18 cellular contexts compared by ENCODE assay signal in genomic region chr11:76424891-76425290, GRCh38. TPM values are rescaled to one million over a fixed set of nuclear protein-coding genes. Genes with fewer than 3 reads are reported as not detected.
DNase-seq lines count a peak whose midpoint lies in the region; ATAC-seq and TF ChIP-seq lines count a peak whose summit lies in the region.
"Had no signal": no experiment of that assay in that cellular context is flagged by ENCODE, and none has a peak within 500 bp of the region (broad histone marks: within the 10 kb centered on the region; RNA-seq: fewer than 3 reads in every experiment).

No MANE protein-coding gene starts in this region.

- no peak overlapping the region for H3K27ac ChIP-seq in CD4-positive, CD25-positive, alpha-beta regulatory T cell (ENCODE audit: insufficient read depth, low read length, poor library complexity, severe bottlenecking)

- no peak overlapping the region for H3K4me3 ChIP-seq in CD4-positive, CD25-positive, alpha-beta regulatory T cell (ENCODE audit: low read depth, low read length)
- H3K4me3 ChIP-seq in GM12865 (ENCODE audit: low read depth, low read length), result no peak overlapping the region

- TF ChIP-seq CTCF in GM12865 (IDR thresholded peaks at IDR 0.05; ENCODE audit: insufficient read depth, low read depth, low read length, missing control alignments), result no peak

- H3K4me3 Mint-ChIP-seq in CD4-positive, CD25-positive, alpha-beta regulatory T cell, result no peak overlapping the region
- no peak overlapping the region for H3K4me3 Mint-ChIP-seq in T-helper 17 cell
- H3K4me3 Mint-ChIP-seq: B cell; CD4-positive, alpha-beta T cell had no signal

- H3K4me1 ChIP-seq in CD4-positive, CD25-positive, alpha-beta regulatory T cell (ENCODE audit: control insufficient read depth, insufficient read depth, low read length, poor library complexity, severe bottlenecking), result peaks cover 7% of the 10 kb centered on the region

- H3K36me3 ChIP-seq in CD4-positive, CD25-positive, alpha-beta regulatory T cell (ENCODE audit: control insufficient read depth, insufficient read depth, low read length), result no peaks in the 10 kb centered on the region

- H3K36me3 Mint-ChIP-seq in CD4-positive, CD25-positive, alpha-beta regulatory T cell, result no peaks in the 10 kb centered on the region
- peaks cover 5% of the 10 kb centered on the region for H3K36me3 Mint-ChIP-seq in T-helper 17 cell (ENCODE audit: low read depth)

- no peak for DNase-seq in CD4-positive, CD25-positive, alpha-beta regulatory T cell
- DNase-seq in GM12865 (ENCODE audit: low read depth), result peak; percentile 24
- DNase-seq in T-helper 17 cell, result no peak
- DNase-seq in stimulated activated CD4-positive, alpha-beta T cell treated with anti-CD3 and anti-CD28 coated beads, Interleukin-4, amount 100 ng/mL, for 24 hours, result no peak
- no peak for DNase-seq in LoVo (ENCODE audit: low spot score)
- no peak for DNase-seq in NCI-H82 treated with DMSO at 0.1 percent for 48 hours (lab: John Stamatoyannopoulos, UW; ENCODE audit: unreplicated experiment)
- DNase-seq: CD4-positive, alpha-beta T cell; EL; GOT3; NCI-H1105 treated with DMSO at 0.1 percent for 48 hours; NCI-H187; NCI-H345; NCI-H526; OCI-M1; RPMI8226; SIG-M5 had no signal

- peaks cover 5 to 10% (median 8%) of the 10 kb centered on the region in 4 donors for H3K4me1 Mint-ChIP-seq in CD4-positive, CD25-positive, alpha-beta regulatory T cell
- H3K4me1 Mint-ChIP-seq in T-helper 17 cell, result peaks cover 9% of the 10 kb centered on the region

- no peaks in the 10 kb centered on the region for H3K27me3 Mint-ChIP-seq in CD4-positive, CD25-positive, alpha-beta regulatory T cell
- peaks cover 22% of the 10 kb centered on the region for H3K27me3 Mint-ChIP-seq in T-helper 17 cell

- no peaks in the 10 kb centered on the region for H3K9me3 Mint-ChIP-seq in CD4-positive, CD25-positive, alpha-beta regulatory T cell
- H3K9me3 Mint-ChIP-seq: CD4-positive, alpha-beta T cell had no signal

- H3K27me3 ChIP-seq in CD4-positive, CD25-positive, alpha-beta regulatory T cell (ENCODE audit: control insufficient read depth, insufficient read depth, low read length), result no peaks in the 10 kb centered on the region

- no peak for ATAC-seq in CD4-positive, CD25-positive, alpha-beta regulatory T cell (ENCODE audit: low read depth in 2 of 2)
- ATAC-seq in HG02798 (IDR thresholded peaks at IDR 0.05; ENCODE audit: poor library complexity, unreplicated experiment) (peak; percentile 54), T-helper 17 cell (no peak)

- peak overlapping the region in 2 of 3 donors; percentile 3 to 9 for H3K27ac Mint-ChIP-seq in CD4-positive, CD25-positive, alpha-beta regulatory T cell
- H3K27ac Mint-ChIP-seq in T-helper 17 cell, result peak overlapping the region; percentile 51
- H3K27ac Mint-ChIP-seq: B cell; CD4-positive, alpha-beta T cell had no signal

- no peaks in the 10 kb centered on the region for H3K9me3 ChIP-seq in CD4-positive, CD25-positive, alpha-beta regulatory T cell (ENCODE audit: control insufficient read depth in 2 of 2, low read length in 2 of 2)
- no peaks in the 10 kb centered on the region for H3K9me3 ChIP-seq in T-helper 17 cell (ENCODE audit: control insufficient read depth, low read length, poor library complexity, severe bottlenecking)

RNA-seq across cellular contexts. Expression of gene EMSY, which starts 19.9 kb away (rescaled TPM):
- 43.4 TPM for total RNA-seq in CD4-positive, CD25-positive, alpha-beta regulatory T cell
- 10 to 100 TPM; 18.2 to 27.4 (median 19.3) TPM for polyA plus RNA-seq in CD4-positive, CD25-positive, alpha-beta regulatory T cell
- total RNA-seq in T-helper 17 cell, result 10 to 100 TPM; 25.3 to 34.6 TPM

RNA-seq across cellular contexts. Expression of gene GVQW3, which starts 43.8 kb away (rescaled TPM):
- total RNA-seq in CD4-positive, CD25-positive, alpha-beta regulatory T cell, result 2.7 TPM
- polyA plus RNA-seq in CD4-positive, CD25-positive, alpha-beta regulatory T cell, result 1 to 10 TPM; 1.7 to 3.0 (median 2.3) TPM
- total RNA-seq in T-helper 17 cell, result 1 to 10 TPM; 1.7 to 2.5 TPM

RNA-seq across cellular contexts. Expression of gene THAP12, which starts 44.0 kb away (rescaled TPM):
- 51.2 TPM for total RNA-seq in CD4-positive, CD25-positive, alpha-beta regulatory T cell
- 10 to 100 TPM; 65.0 to 71.0 (median 66.9) TPM for polyA plus RNA-seq in CD4-positive, CD25-positive, alpha-beta regulatory T cell
- 10 to 100 TPM; 53.1 to 60.8 TPM for total RNA-seq in T-helper 17 cell
